ENCODE assay signal across 11 cellular contexts in the genomic region with DNA sequence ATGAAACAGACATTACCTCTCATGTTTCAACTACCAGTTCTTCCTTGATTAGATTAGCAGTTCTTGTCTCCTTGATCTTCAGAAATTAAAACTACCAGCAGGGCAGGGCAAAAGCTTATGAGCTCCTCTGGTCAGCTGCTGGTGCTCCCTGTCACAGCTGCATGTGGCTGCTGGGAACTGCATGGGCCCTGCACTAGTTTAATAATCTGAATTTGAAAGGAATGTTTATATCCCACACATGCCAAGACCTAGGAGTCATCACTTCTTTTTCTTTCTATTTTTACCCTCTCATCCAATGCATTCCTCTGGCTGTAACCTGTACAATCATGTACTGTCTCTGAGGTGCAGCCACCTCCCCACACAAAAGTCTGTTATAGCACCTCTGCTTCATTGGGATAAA.
DNase-seq lines count a peak whose midpoint lies in the region; ATAC-seq and TF ChIP-seq lines count a peak whose summit lies in the region.
"Had no signal": no experiment of that assay in that cellular context is flagged by ENCODE, and none has a peak within 500 bp of the region (broad histone marks: within the 10 kb centered on the region; RNA-seq: fewer than 3 reads in every experiment).

No MANE protein-coding gene starts in this region.

- peak overlapping the region; percentile 32 for H3K27ac ChIP-seq in epithelial cell of prostate
- H3K27ac ChIP-seq: SK-N-MC had no signal

- ATAC-seq in omental fat pad (ENCODE audit: low FRiP score) = peak; percentile 49
- ATAC-seq in GM19455 (IDR thresholded peaks at IDR 0.05; ENCODE audit: unreplicated experiment) = no peak
- ATAC-seq: stimulated activated naive CD8-positive, alpha-beta T cell treated with anti-CD3 and anti-CD28 coated beads, Interleukin-15, amount 100 ng/mL, for 72 hours had no signal

- TF ChIP-seq CTCF in omental fat pad (IDR thresholded peaks at IDR 0.05) = no peak

- DNase-seq in GM04503 (ENCODE audit: low read depth) (peak; percentile 63), RPMI7951 (ENCODE audit: low read depth) (peak; percentile 73), epithelial cell of prostate (ENCODE audit: low read depth, low spot score) (no peak), omental fat pad (ENCODE audit: low spot score) (no peak), foreskin melanocyte (no peak)
- no peak for DNase-seq in central memory CD4-positive, alpha-beta T cell
- no peak for DNase-seq in activated CD8-positive, alpha-beta memory T cell treated with anti-CD3 and anti-CD28 coated beads, Interleukin-2, amount 50 U/mL, for 4 hours
- DNase-seq: endodermal cell; stimulated activated naive CD8-positive, alpha-beta T cell treated with anti-CD3 and anti-CD28 coated beads, Interleukin-15, amount 100 ng/mL, for 72 hours had no signal

Comparison
In these comparisons a context has a peak if more than half of its experiments do, and no peak if none do; other contexts are left out.
1. DNase-seq: peak in GM04503 (single experiment) and RPMI7951 (single experiment); none in epithelial cell of prostate (single experiment), omental fat pad (single experiment), central memory CD4-positive, alpha-beta T cell (single experiment), foreskin melanocyte (single experiment) and activated CD8-positive, alpha-beta memory T cell treated with anti-CD3 and anti-CD28 coated beads, Interleukin-2, amount 50 U/mL, for 4 hours (single experiment).